17 cellular contexts compared by ENCODE assay signal in genomic region chr12:115791331-115791730, GRCh38.
DNase-seq lines count a peak whose midpoint lies in the region; ATAC-seq lines count a peak whose summit lies in the region.
"Had no signal": no experiment of that assay in that cellular context is flagged by ENCODE, and none has a peak within 500 bp of the region (broad histone marks: within the 10 kb centered on the region; RNA-seq: fewer than 3 reads in every experiment).

No MANE protein-coding gene starts in this region.

- H3K27me3 ChIP-seq in right cardiac atrium (ENCODE audit: control insufficient read depth, insufficient read depth), result no peaks in the 10 kb centered on the region

- H3K9me3 ChIP-seq in right cardiac atrium (ENCODE audit: control insufficient read depth, low read length), result no peaks in the 10 kb centered on the region
- H3K9me3 ChIP-seq: BE2C, HAP-1 had no signal

- intact Hi-C loops in Right ventricle myocardium superior (cut with DNase I), result no loop called here
- intact Hi-C loops in left cardiac atrium (cut with DNase I), result no loop called here
- intact Hi-C loops in right cardiac atrium (cut with DNase I), result no loop called here

- DNase-seq in Right ventricle myocardium superior (peak; percentile 75), left cardiac atrium (peak; percentile 59), right cardiac atrium (peak; percentile 58 to 85 (median 79)), DMS53 treated with DMSO at 0.1 percent for 48 hours (lab: John Stamatoyannopoulos, UW; ENCODE audit: unreplicated experiment) (no peak), foreskin melanocyte (no peak)
- DNase-seq: ACHN; BE2C; C1 segment of cervical spinal cord; CD4-positive, CD25-positive, alpha-beta regulatory T cell; CD8-positive, alpha-beta memory T cell; COR-L47; DMS 273 treated with DMSO at 0.1 percent for 48 hours; DMS53; IMR-90 had no signal

- no peak overlapping the region for H3K4me3 ChIP-seq in right cardiac atrium (ENCODE audit: low read length)
- H3K4me3 ChIP-seq: HAP-1 had no signal

- H3K27ac ChIP-seq in right cardiac atrium (ENCODE audit: low read length), result peak overlapping the region; percentile 89

- ATAC-seq in Right ventricle myocardium superior (ENCODE audit: poor library complexity), result peak; percentile 98
- peak; percentile 95 to 96 for ATAC-seq in left cardiac atrium
- peak; percentile 92 to 93 for ATAC-seq in right cardiac atrium
- no peak for ATAC-seq in HG03354 (IDR thresholded peaks at IDR 0.05; ENCODE audit: poor library complexity, severe bottlenecking, unreplicated experiment)
- ATAC-seq in HG03097 (IDR thresholded peaks at IDR 0.05; ENCODE audit: low FRiP score, unreplicated experiment), result no peak

- no peaks in the 10 kb centered on the region for H3K4me1 ChIP-seq in right cardiac atrium (ENCODE audit: control insufficient read depth, insufficient read depth, low read length)
- H3K4me1 ChIP-seq: BE2C, HAP-1 had no signal

- WGBS in right cardiac atrium, result 35% methylated on average over 4 of the region's 4 CpGs

Comparison
In these comparisons a context has a peak if more than half of its experiments do, and no peak if none do; other contexts are left out.
1. ATAC-seq: peak in Right ventricle myocardium superior (single experiment), left cardiac atrium (2 of 2) and right cardiac atrium (2 of 2); none in HG03354 (single experiment) and HG03097 (single experiment).
2. DNase-seq: peak in Right ventricle myocardium superior (single experiment), left cardiac atrium (single experiment) and right cardiac atrium (3 of 3); none in DMS53 treated with DMSO at 0.1 percent for 48 hours (single experiment) and foreskin melanocyte (single experiment).